ENCODE assay signal across 9 cellular contexts in the genomic region with DNA sequence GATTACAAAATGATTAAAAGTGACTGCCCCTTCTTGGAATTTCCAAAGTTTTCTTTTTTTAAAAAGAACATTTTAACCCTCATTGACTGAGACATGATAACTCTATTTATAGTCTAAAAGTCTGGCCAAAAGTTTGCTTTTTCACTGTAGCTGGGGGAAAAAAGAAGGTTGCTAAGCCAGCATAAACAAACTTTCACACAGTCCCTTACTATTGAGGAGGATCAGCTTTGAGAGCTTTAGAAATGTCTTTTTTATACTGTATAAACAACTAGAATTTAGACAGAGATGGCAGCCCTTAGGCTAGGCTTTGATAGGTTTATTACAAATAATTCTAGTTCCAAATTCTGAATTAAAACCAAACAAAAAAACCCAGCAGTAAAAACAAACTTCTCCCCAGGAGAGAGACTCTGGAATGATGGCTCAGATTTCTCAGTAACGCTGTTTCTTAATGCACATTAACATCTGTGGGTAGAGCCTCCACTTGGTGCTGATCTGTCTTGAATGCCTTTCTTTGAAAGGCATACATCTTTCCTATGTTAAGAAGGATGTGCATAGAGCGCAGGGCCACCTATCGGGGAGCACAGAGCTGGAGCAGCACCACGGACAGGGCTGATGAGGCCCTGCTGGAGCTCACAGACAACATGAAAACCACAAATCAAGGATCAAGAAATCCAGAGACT.
A peak's percentile ranks its signal among the peaks of the same experiment; 100 is the strongest.
DNase-seq lines count a peak whose midpoint lies in the region; ATAC-seq and TF ChIP-seq lines count a peak whose summit lies in the region.
"Had no signal": no experiment of that assay in that cellular context is flagged by ENCODE, and none has a peak within 500 bp of the region (broad histone marks: within the 10 kb centered on the region; RNA-seq: fewer than 3 reads in every experiment).

No MANE protein-coding gene starts in this region.

- peak overlapping the region; percentile 39 for H3K27ac ChIP-seq in cingulate gyrus (ENCODE audit: low read depth, low read length)

- H3K4me1 Mint-ChIP-seq in osteocyte (ENCODE audit: unreplicated experiment), result peaks cover 32% of the 10 kb centered on the region
- H3K4me1 Mint-ChIP-seq in activated T-helper 17 cell treated with anti-CD3 and anti-CD28 coated beads, Interleukin-2, amount 50 U/mL, for 72 hours, result peaks cover 10% of the 10 kb centered on the region

- H3K27me3 Mint-ChIP-seq in osteocyte (ENCODE audit: unreplicated experiment), result peaks cover 16% of the 10 kb centered on the region
- H3K27me3 Mint-ChIP-seq in activated T-helper 17 cell treated with anti-CD3 and anti-CD28 coated beads, Interleukin-2, amount 50 U/mL, for 72 hours, result peaks cover 4% of the 10 kb centered on the region

- H3K36me3 Mint-ChIP-seq in osteocyte (ENCODE audit: unreplicated experiment), result no peaks in the 10 kb centered on the region
- no peaks in the 10 kb centered on the region for H3K36me3 Mint-ChIP-seq in activated T-helper 17 cell treated with anti-CD3 and anti-CD28 coated beads, Interleukin-2, amount 50 U/mL, for 72 hours (ENCODE audit: low read depth)

- no peak overlapping the region for H3K4me3 Mint-ChIP-seq in osteocyte (ENCODE audit: unreplicated experiment)
- H3K4me3 Mint-ChIP-seq in activated T-helper 17 cell treated with anti-CD3 and anti-CD28 coated beads, Interleukin-2, amount 50 U/mL, for 72 hours, result no peak overlapping the region

- ATAC-seq in HG02763 (IDR thresholded peaks at IDR 0.05; ENCODE audit: unreplicated experiment) (no peak), HG03354 (IDR thresholded peaks at IDR 0.05; ENCODE audit: poor library complexity, severe bottlenecking, unreplicated experiment) (no peak)
- no peak for ATAC-seq in activated T-helper 17 cell treated with anti-CD3 and anti-CD28 coated beads, Interleukin-2, amount 50 U/mL, for 72 hours (replicated peaks)

- no peaks in the 10 kb centered on the region for H3K9me3 Mint-ChIP-seq in osteocyte (ENCODE audit: unreplicated experiment)
- peaks cover 7% of the 10 kb centered on the region for H3K9me3 Mint-ChIP-seq in activated T-helper 17 cell treated with anti-CD3 and anti-CD28 coated beads, Interleukin-2, amount 50 U/mL, for 72 hours

- DNase-seq in GM03348 (ENCODE audit: low spot score) (peak; percentile 68), M059J (ENCODE audit: low read depth) (peak; percentile 47), osteocyte (ENCODE audit: extremely low spot score, unreplicated experiment) (peak; percentile 86)
- DNase-seq in stimulated activated CD4-positive, alpha-beta T cell treated with anti-CD3 and anti-CD28 coated beads, Interleukin-4, amount 100 ng/mL, for 4 hours, result no peak
- DNase-seq: stimulated activated CD4-positive, alpha-beta T cell treated with anti-CD3 and anti-CD28 coated beads, Interleukin-15, amount 100 ng/mL, for 24 hours had no signal

- peak; percentile 42 for TF ChIP-seq CTCF in osteocyte (IDR thresholded peaks at IDR 0.05)

- H3K27ac Mint-ChIP-seq in osteocyte (ENCODE audit: unreplicated experiment), result peak overlapping the region; percentile 65
- no peak overlapping the region for H3K27ac Mint-ChIP-seq in activated T-helper 17 cell treated with anti-CD3 and anti-CD28 coated beads, Interleukin-2, amount 50 U/mL, for 72 hours

Comparison
In these comparisons a context has a peak if more than half of its experiments do, and no peak if none do; other contexts are left out.
1. DNase-seq: peak in GM03348 (single experiment), M059J (single experiment) and osteocyte (single experiment); none in stimulated activated CD4-positive, alpha-beta T cell treated with anti-CD3 and anti-CD28 coated beads, Interleukin-4, amount 100 ng/mL, for 4 hours (0 of 2).